Comparison of ENCODE assay signal across 22 cellular contexts in genomic region chr15:97490429-97490828, GRCh38.
"Had no signal": no experiment of that assay in that cellular context is flagged by ENCODE, and none has a peak within 500 bp of the region (broad histone marks: within the 10 kb centered on the region; RNA-seq: fewer than 3 reads in every experiment).

No MANE protein-coding gene starts in this region.

- H3K36me3 Mint-ChIP-seq: IgD-negative memory B cell, T-cell had no signal

- DNase-seq: Kasumi-1; MM.1S; NCI-H1048; NCI-H1105; NCI-H1417; NCI-H1436 treated with DMSO at 0.1 percent for 48 hours; NCI-H1694; NCI-H187 treated with DMSO at 0.1 percent for 48 hours; NCI-H2029 treated with DMSO at 0.1 percent for 48 hours; NCI-H2107; NCI-H2227 treated with DMSO at 0.1 percent for 48 hours; NCI-H524 treated with DMSO at 0.1 percent for 48 hours; NCI-H69; NCI-H774; NK-92 treated with Interleukin-12 subunit alpha and Interleukin-12 subunit beta, amount 100 ng/mL, for 24 hours; Right ventricle myocardium superior; RPMI8226; SIG-M5; T-cell had no signal

- H3K27ac Mint-ChIP-seq: IgD-negative memory B cell; T-cell; T-helper 1 cell treated with Interleukin-12 subunit alpha and Interleukin-12 subunit beta and Interleukin-4 antibody, amounts not matched to agents 30 μg/mL and 1 μg/mL, for 36 hours had no signal

- H3K27me3 Mint-ChIP-seq: IgD-negative memory B cell, T-cell had no signal

- ATAC-seq: K562, T-cell had no signal

- H3K4me1 Mint-ChIP-seq: IgD-negative memory B cell, T-cell had no signal

- H3K4me3 Mint-ChIP-seq: IgD-negative memory B cell; T-cell; T-helper 1 cell treated with Interleukin-12 subunit alpha and Interleukin-12 subunit beta and Interleukin-4 antibody, amounts not matched to agents 30 μg/mL and 1 μg/mL, for 36 hours had no signal
